ENCODE assay signal across 1 cellular context in genomic region chr17:75086496-75087181, GRCh38.
A peak's percentile ranks its signal among the peaks of the same experiment; 100 is the strongest.
TF ChIP-seq lines count a peak whose summit lies in the region.

No MANE protein-coding gene starts in this region.

TF ChIP-seq in HepG2, 621 proteins besides CTCF, POLR2A, EP300 and RAD21 (continued from another document and continues in another):
- TF ChIP-seq PRDM10 (CRISPR knock-in tag; IDR thresholded peaks at IDR 0.05; ENCODE audit: low read depth) (peak; percentile 74), ELK4 (CRISPR knock-in tag; IDR thresholded peaks at IDR 0.05; ENCODE audit: borderline replicate concordance) (no peak), ZNF235 (CRISPR knock-in tag; IDR thresholded peaks at IDR 0.05; ENCODE audit: borderline replicate concordance) (no peak), CHD2 (IDR thresholded peaks at IDR 0.05; ENCODE audit: low read depth, low read length) (no peak), TCF7 (IDR thresholded peaks at IDR 0.05; ENCODE audit: low read depth) (peak; percentile 78), ZBTB2 (CRISPR knock-in tag; IDR thresholded peaks at IDR 0.05; ENCODE audit: low read depth) (no peak), ZNF281 (CRISPR knock-in tag; IDR thresholded peaks at IDR 0.05; ENCODE audit: borderline replicate concordance) (no peak), CHCHD3 (CRISPR knock-in tag; IDR thresholded peaks at IDR 0.05) (no peak), PPARG (CRISPR knock-in tag; conservative IDR thresholded peaks at IDR 0.05) (0 out of 2 replicates have a peak, but pooled peaks have one; percentile 25), ZFP62 (CRISPR knock-in tag; IDR thresholded peaks at IDR 0.05) (0 out of 2 replicates have a peak, but pooled peaks have one; percentile 36), AFF4 (CRISPR knock-in tag; IDR thresholded peaks at IDR 0.05) (no peak), ZNF562 (CRISPR knock-in tag; IDR thresholded peaks at IDR 0.05; ENCODE audit: borderline replicate concordance) (no peak), ZNF703 (CRISPR knock-in tag; IDR thresholded peaks at IDR 0.05; ENCODE audit: borderline replicate concordance) (peak; percentile 21; the same call in 1 of the 2 replicates), SP2 (CRISPR knock-in tag; IDR thresholded peaks at IDR 0.05) (0 out of 2 replicates have a peak, but pooled peaks have one; percentile 21), GPBP1L1 (CRISPR knock-in tag; IDR thresholded peaks at IDR 0.05) (no peak), ZNF367 (CRISPR knock-in tag; IDR thresholded peaks at IDR 0.05; ENCODE audit: borderline replicate concordance) (no peak), ASH2L (IDR thresholded peaks at IDR 0.05; ENCODE audit: insufficient read length, low read depth, low read length) (no peak), BRF2 (CRISPR knock-in tag; IDR thresholded peaks at IDR 0.05) (no peak), HNF1B (CRISPR knock-in tag; IDR thresholded peaks at IDR 0.05) (peak; percentile 55; the same call in 1 of the 2 replicates), MXD4 (CRISPR knock-in tag; IDR thresholded peaks at IDR 0.05) (no peak), SMC3 (IDR thresholded peaks at IDR 0.05; ENCODE audit: low read length) (peak; percentile 23; the same call in 1 of the 2 replicates), ZNF782 (CRISPR knock-in tag; IDR thresholded peaks at IDR 0.05; ENCODE audit: borderline replicate concordance) (peak; percentile 64; the same call in 1 of the 2 replicates), ZNF30 (CRISPR knock-in tag; IDR thresholded peaks at IDR 0.05) (no peak), CEBPG (CRISPR knock-in tag; IDR thresholded peaks at IDR 0.05) (peak; percentile 55; the same call in 1 of the 2 replicates), ZKSCAN1 (IDR thresholded peaks at IDR 0.05; ENCODE audit: low read length) (no peak), ZFP36 (IDR thresholded peaks at IDR 0.05; ENCODE audit: borderline replicate concordance, low read depth, low read length, partially characterized antibody) (no peak), ZNF20 (CRISPR knock-in tag; IDR thresholded peaks at IDR 0.05) (no peak), RXRA (CRISPR knock-in tag; IDR thresholded peaks at IDR 0.05) (peak; percentile 77; the same call in 1 of the 2 replicates), ZNF441 (CRISPR knock-in tag; IDR thresholded peaks at IDR 0.05; ENCODE audit: borderline replicate concordance) (0 out of 2 replicates have a peak, but pooled peaks have one; percentile 40), PBX3 (CRISPR knock-in tag; IDR thresholded peaks at IDR 0.05; ENCODE audit: borderline replicate concordance) (no peak), ZNF224 (CRISPR knock-in tag; IDR thresholded peaks at IDR 0.05) (no peak), CREB1 (IDR thresholded peaks at IDR 0.05) (no peak), CREB1 (CRISPR knock-in tag; IDR thresholded peaks at IDR 0.05) (peak; percentile 46; the same call in 1 of the 2 replicates), ZMYM4 (CRISPR knock-in tag; IDR thresholded peaks at IDR 0.05) (no peak), IRF2 (CRISPR knock-in tag; IDR thresholded peaks at IDR 0.05) (0 out of 2 replicates have a peak, but pooled peaks have one; percentile 31), ZNF263 (CRISPR knock-in tag; IDR thresholded peaks at IDR 0.05) (peak; percentile 55; the same call in 1 of the 2 replicates), KLF16 (CRISPR knock-in tag; IDR thresholded peaks at IDR 0.05) (no peak), ZNF225 (CRISPR knock-in tag; IDR thresholded peaks at IDR 0.05) (no peak), MAF1 (CRISPR knock-in tag; IDR thresholded peaks at IDR 0.05; ENCODE audit: borderline replicate concordance) (no peak), ZFP1 (CRISPR knock-in tag; IDR thresholded peaks at IDR 0.05) (0 out of 2 replicates have a peak, but pooled peaks have one; percentile 42)
